Comparison of ENCODE assay signal across 16 cellular contexts in the genomic region with DNA sequence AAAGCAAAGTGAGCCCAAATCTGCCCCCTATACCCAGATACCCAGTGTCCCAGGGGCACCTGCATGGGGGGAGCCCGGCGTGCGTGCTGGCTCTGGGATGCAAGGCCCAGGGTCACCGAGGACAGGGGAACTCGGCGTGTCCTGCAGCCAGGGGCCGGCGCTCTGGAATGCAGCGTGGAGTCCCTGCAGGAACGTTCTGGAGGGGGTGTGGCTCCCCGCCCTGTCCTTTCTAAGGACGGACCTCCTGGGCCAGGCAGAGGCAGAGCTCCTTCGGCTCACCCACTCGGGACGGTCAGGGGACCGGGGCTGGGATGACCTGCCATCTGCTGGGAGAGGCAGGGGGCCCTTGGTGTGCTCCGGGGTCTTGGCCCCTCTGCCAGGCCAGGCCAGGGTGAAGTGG.
"Had no signal": no experiment of that assay in that cellular context is flagged by ENCODE, and none has a peak within 500 bp of the region (broad histone marks: within the 10 kb centered on the region; RNA-seq: fewer than 3 reads in every experiment).

No MANE protein-coding gene starts in this region.

- H3K36me3 ChIP-seq: prostate gland, sigmoid colon had no signal

- H3K9me3 ChIP-seq: prostate gland, sigmoid colon had no signal

- FAIRE-seq: frontal cortex, keratinocyte had no signal

- H3K9ac ChIP-seq: parathyroid adenoma had no signal

- H2AFZ ChIP-seq: parathyroid adenoma had no signal

- H3K27ac ChIP-seq: parathyroid adenoma, prostate gland, sigmoid colon had no signal

- H3K4me1 ChIP-seq: parathyroid adenoma, prostate gland, sigmoid colon had no signal

- H3K79me2 ChIP-seq: parathyroid adenoma had no signal

- ATAC-seq: left lobe of liver; natural killer cell; right cardiac atrium; stimulated activated effector memory CD8-positive, alpha-beta T cell treated with anti-CD3 and anti-CD28 coated beads, Interleukin-12 subunit alpha, Interleukin-12 subunit beta, amount 100 ng/mL, for 72 hours; stimulated activated naive CD8-positive, alpha-beta T cell treated with anti-CD3 and anti-CD28 coated beads, Interleukin-15, Interleukin-2, amounts not matched to agents 100 U/mL and 50 U/mL, for 24 hours had no signal

- DNase-seq: cortex of kidney; effector CD4-positive, alpha-beta T cell; natural killer cell; sigmoid colon; stimulated activated CD4-positive, alpha-beta T cell treated with anti-CD3 and anti-CD28 coated beads, Interleukin-2, amount 100 ng/mL, for 24 hours; stimulated activated CD4-positive, alpha-beta T cell treated with anti-CD3 and anti-CD28 coated beads, Interleukin-4, amount 100 ng/mL, for 24 hours; stimulated activated naive CD8-positive, alpha-beta T cell treated with anti-CD3 and anti-CD28 coated beads, Interleukin-15, Interleukin-2, amounts not matched to agents 100 U/mL and 50 U/mL, for 24 hours; trophoblast cell had no signal

- H3K4me3 ChIP-seq: lung, prostate gland, sigmoid colon had no signal
